24 cellular contexts compared by ENCODE assay signal in the genomic region with DNA sequence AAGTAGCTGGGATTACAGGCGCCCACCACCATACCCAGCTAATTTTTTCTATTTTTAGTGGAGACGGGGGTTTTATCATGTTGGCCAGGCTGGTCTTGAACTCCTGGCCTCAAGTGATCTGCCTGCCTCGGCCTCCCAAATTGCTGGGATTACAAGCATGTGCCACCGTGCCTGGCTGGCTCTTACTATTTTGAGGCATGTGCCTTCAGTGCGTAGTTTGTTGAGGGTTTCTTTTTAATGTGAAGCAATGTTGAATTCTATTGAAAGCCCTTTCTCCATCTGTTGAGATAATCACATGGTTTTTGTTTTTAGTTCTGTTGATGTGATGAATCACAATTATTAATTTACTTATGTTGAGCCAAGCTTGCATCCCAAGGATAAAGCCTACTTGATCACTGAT.
DNase-seq lines count a peak whose midpoint lies in the region; ATAC-seq, FAIRE-seq and TF ChIP-seq lines count a peak whose summit lies in the region.
"Had no signal": no experiment of that assay in that cellular context is flagged by ENCODE, and none has a peak within 500 bp of the region (broad histone marks: within the 10 kb centered on the region; RNA-seq: fewer than 3 reads in every experiment).

No MANE protein-coding gene starts in this region.

- POLR2A ChIA-PET in GM12878 (lab: Charles Lee) = no interaction called here

- TF ChIP-seq CTCF in D721Med (IDR thresholded peaks at IDR 0.05; ENCODE audit: insufficient read depth, missing control alignments) = no peak
- TF ChIP-seq CTCF in GM12878 (IDR thresholded peaks at IDR 0.05 in 2 of 3, conservative IDR thresholded peaks at IDR 0.05 in 1 of 3; ENCODE audit: control insufficient read depth in 2 of 3, extremely low read depth in 1 of 3, insufficient read depth in 1 of 3, low read depth in 3 of 3, low read length in 3 of 3) = no peak
- no peak for TF ChIP-seq CTCF in fibroblast of mammary gland (conservative IDR thresholded peaks at IDR 0.05; ENCODE audit: control insufficient read depth, insufficient read depth, low read depth, low read length)

- no peak overlapping the region for H3K9ac ChIP-seq in GM12878 (ENCODE audit: control insufficient read depth, insufficient read depth, low read length)
- H3K9ac ChIP-seq: BLaER1 had no signal

- 51% methylated on average over 5 of the region's 5 CpGs for WGBS in GM12878 (ENCODE audit: insufficient coverage, insufficient replicate concordance, low lambda C conversion rate, missing lambda C conversion rate)

- H3K36me3 ChIP-seq in GM12878 (ENCODE audit: control insufficient read depth in 2 of 2, insufficient read depth in 2 of 2, low read length in 1 of 2) (no peaks in the 10 kb centered on the region), H7 (replicated peaks; ENCODE audit: control insufficient read depth, insufficient read depth, low read length) (no peaks in the 10 kb centered on the region)
- H3K36me3 ChIP-seq: BLaER1 had no signal

- H3K4me2 ChIP-seq in GM12878 (ENCODE audit: control insufficient read depth, insufficient read depth) = no peak overlapping the region
- H3K4me2 ChIP-seq: BLaER1 had no signal

- H2AFZ ChIP-seq in GM12878 (ENCODE audit: control insufficient read depth, low read depth, low read length) = no peak overlapping the region

- H3K4me3 ChIP-seq in GM12878 (no peak overlapping the region), fibroblast of mammary gland (ENCODE audit: control insufficient read depth, low read depth, low read length) (no peak overlapping the region), H7 (ENCODE audit: insufficient read depth, low read depth, low read length) (no peak overlapping the region)
- H3K4me3 ChIP-seq: BLaER1 had no signal

- RAD21 ChIA-PET in GM12878 (lab: Charles Lee; ENCODE audit: unreplicated experiment) = no interaction called here

- no peaks in the 10 kb centered on the region for H3K79me2 ChIP-seq in GM12878 (ENCODE audit: control insufficient read depth, insufficient read depth, low read length)

- no peaks in the 10 kb centered on the region; the same call in 2 of the 3 replicates for H3K9me3 ChIP-seq in GM12878 (replicated peaks; ENCODE audit: control insufficient read depth, insufficient read depth, low read length)

- TF ChIP-seq RAD21 in GM12878 (IDR thresholded peaks at IDR 0.05; ENCODE audit: insufficient read depth, low read depth, low read length) = no peak

- H3K27ac Mint-ChIP-seq in stimulated activated memory B cell treated with anti-CD40 and anti-IgM and Interleukin-4, amounts not matched to agents 10 μg/mL and 1 μg/mL and 100 μg/mL, for 72 hours = no peak overlapping the region
- H3K27ac Mint-ChIP-seq: B cell; CD14-positive monocyte; CD4-positive, CD25-positive, alpha-beta regulatory T cell had no signal

- DNase-seq in D721Med (ENCODE audit: insufficient read length, low spot score) (no peak), GM12878 (ENCODE audit: low read depth, low spot score) (no peak), fibroblast of mammary gland (ENCODE audit: low read depth) (peak; percentile 25), renal cortical epithelial cell (ENCODE audit: low read depth) (peak; percentile 18), NCI-H510A (lab: John Stamatoyannopoulos, UW) (no peak), H7 (no peak)
- DNase-seq: 8988T; ACHN; C1 segment of cervical spinal cord; CD4-positive, alpha-beta memory T cell; CD4-positive, CD25-positive, alpha-beta regulatory T cell; CD8-positive, alpha-beta memory T cell; COR-L47; DMS79 treated with DMSO at 0.1 percent for 48 hours; GF-D8 had no signal

- CTCF ChIA-PET in GM12878 (lab: Yijun Ruan, JAX) = no interaction called here

- no peak overlapping the region for H3K27ac ChIP-seq in GM12878 (ENCODE audit: control insufficient read depth, insufficient read depth)
- H3K27ac ChIP-seq: BLaER1 had no signal

- FAIRE-seq in D721Med (lab: Jason Lieb, UNC) = peak; percentile 64
- peak; percentile 73 for FAIRE-seq in GM12878 (lab: Jason Lieb, UNC)
- FAIRE-seq: A204.1, G401.6, GM12892, GM18507 had no signal

- no peak for TF ChIP-seq EP300 in GM12878 (IDR thresholded peaks at IDR 0.05; ENCODE audit: borderline replicate concordance in 1 of 2, control insufficient read depth in 1 of 2, low read depth in 2 of 2, low read length in 2 of 2)

- H3K27me3 Mint-ChIP-seq in stimulated activated memory B cell treated with anti-CD40 and anti-IgM and Interleukin-4, amounts not matched to agents 10 μg/mL and 1 μg/mL and 100 μg/mL, for 72 hours = no peaks in the 10 kb centered on the region
- H3K27me3 Mint-ChIP-seq: CD4-positive, alpha-beta memory T cell; CD4-positive, CD25-positive, alpha-beta regulatory T cell; CD8-positive, alpha-beta memory T cell had no signal

- no peak overlapping the region for H3K4me3 Mint-ChIP-seq in stimulated activated memory B cell treated with anti-CD40 and anti-IgM and Interleukin-4, amounts not matched to agents 10 μg/mL and 1 μg/mL and 100 μg/mL, for 72 hours
- H3K4me3 Mint-ChIP-seq: B cell; CD14-positive monocyte; CD4-positive, alpha-beta memory T cell; CD4-positive, CD25-positive, alpha-beta regulatory T cell; CD8-positive, alpha-beta memory T cell had no signal

- no peaks in the 10 kb centered on the region for H3K4me1 ChIP-seq in GM12878 (ENCODE audit: control insufficient read depth, insufficient read depth, low read length)

- no peak for TF ChIP-seq POLR2A in GM12878 (IDR thresholded peaks at IDR 0.05; ENCODE audit: low read depth, low read length)

- BruUV-seq in GM12878 (replicated peaks; lab: Mats Ljungman, UMichigan) = no TSS peak

- H3K9me3 Mint-ChIP-seq in stimulated activated memory B cell treated with anti-CD40 and anti-IgM and Interleukin-4, amounts not matched to agents 10 μg/mL and 1 μg/mL and 100 μg/mL, for 72 hours = peaks cover 3% of the 10 kb centered on the region
- H3K9me3 Mint-ChIP-seq: CD8-positive, alpha-beta memory T cell had no signal

- H3K27me3 ChIP-seq in GM12878 (replicated peaks in 1 of 2; ENCODE audit: control insufficient read depth in 2 of 2, insufficient read depth in 2 of 2, low read length in 1 of 2) (peaks cover 0 to 4% of the 10 kb centered on the region in 2 experiments; a peak in 1 of 4 replicates), H7 (ENCODE audit: control insufficient read depth, insufficient read depth, low read length) (no peaks in the 10 kb centered on the region)
- H3K27me3 ChIP-seq: BLaER1 had no signal

- in situ Hi-C loops in GM12878 (cut with MboI) = no loop called here

- H4K20me1 ChIP-seq in GM12878 (ENCODE audit: control insufficient read depth, insufficient read depth) = no peaks in the 10 kb centered on the region
- H4K20me1 ChIP-seq: BLaER1 had no signal

- H3K4me1 Mint-ChIP-seq in stimulated activated memory B cell treated with anti-CD40 and anti-IgM and Interleukin-4, amounts not matched to agents 10 μg/mL and 1 μg/mL and 100 μg/mL, for 72 hours = peaks cover 5% of the 10 kb centered on the region

- ATAC-seq in GM12878 (no peak), GM19324 (IDR thresholded peaks at IDR 0.05; ENCODE audit: low FRiP score, unreplicated experiment) (no peak)
- ATAC-seq in stimulated activated memory B cell treated with anti-CD40 and anti-IgM and Interleukin-4, amounts not matched to agents 10 μg/mL and 1 μg/mL and 100 μg/mL, for 72 hours = no peak

- SMC1A ChIA-PET in GM12878 (lab: Charles Lee; ENCODE audit: uncharacterized antibody, unreplicated experiment) = no interaction called here

- H3K36me3 Mint-ChIP-seq in stimulated activated memory B cell treated with anti-CD40 and anti-IgM and Interleukin-4, amounts not matched to agents 10 μg/mL and 1 μg/mL and 100 μg/mL, for 72 hours = no peaks in the 10 kb centered on the region
- H3K36me3 Mint-ChIP-seq: CD4-positive, alpha-beta memory T cell; CD4-positive, CD25-positive, alpha-beta regulatory T cell; CD8-positive, alpha-beta memory T cell had no signal

- intact Hi-C loops in GM12878 (cut with micrococcal nuclease; ENCODE audit: unreplicated experiment) = no loop called here

TF ChIP-seq in GM12878, 131 proteins besides CTCF, POLR2A, EP300 and RAD21 (continues in another document):
- no peak for TF ChIP-seq MTA3 (IDR thresholded peaks at IDR 0.05; ENCODE audit: borderline replicate concordance, low read length)
- TF ChIP-seq EED (IDR thresholded peaks at IDR 0.05; ENCODE audit: low read depth) = no peak
- no peak for TF ChIP-seq NR2C1 (IDR thresholded peaks at IDR 0.05)
- TF ChIP-seq, protein P1, sequence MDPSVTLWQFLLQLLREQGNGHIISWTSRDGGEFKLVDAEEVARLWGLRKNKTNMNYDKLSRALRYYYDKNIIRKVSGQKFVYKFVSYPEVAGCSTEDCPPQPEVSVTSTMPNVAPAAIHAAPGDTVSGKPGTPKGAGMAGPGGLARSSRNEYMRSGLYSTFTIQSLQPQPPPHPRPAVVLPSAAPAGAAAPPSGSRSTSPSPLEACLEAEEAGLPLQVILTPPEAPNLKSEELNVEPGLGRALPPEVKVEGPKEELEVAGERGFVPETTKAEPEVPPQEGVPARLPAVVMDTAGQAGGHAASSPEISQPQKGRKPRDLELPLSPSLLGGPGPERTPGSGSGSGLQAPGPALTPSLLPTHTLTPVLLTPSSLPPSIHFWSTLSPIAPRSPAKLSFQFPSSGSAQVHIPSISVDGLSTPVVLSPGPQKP (IDR thresholded peaks at IDR 0.05; ENCODE audit: low read depth, low read length) = no peak
- TF ChIP-seq SREBF2 (IDR thresholded peaks at IDR 0.05; ENCODE audit: low read length) = no peak
- no peak for TF ChIP-seq FOS (IDR thresholded peaks at IDR 0.05; ENCODE audit: borderline replicate concordance, extremely low read depth, insufficient read length)

Comparison
In these comparisons a context has a peak if more than half of its experiments do, and no peak if none do; other contexts are left out.
1. DNase-seq: peak in fibroblast of mammary gland (single experiment) and renal cortical epithelial cell (single experiment); none in D721Med (single experiment), GM12878 (single experiment), NCI-H510A (single experiment) and H7 (single experiment).